Comparison of ENCODE assay signal across 8 cellular contexts in genomic region chr16:81403601-81404391, GRCh38. TPM values are rescaled to one million over a fixed set of nuclear protein-coding genes. Genes with fewer than 3 reads are reported as not detected.
DNase-seq lines count a peak whose midpoint lies in the region; ATAC-seq and TF ChIP-seq lines count a peak whose summit lies in the region.

No MANE protein-coding gene starts in this region.

- no peak for TF ChIP-seq POLR2A in breast epithelium (IDR thresholded peaks at IDR 0.05)

- ATAC-seq in HG02970 (IDR thresholded peaks at IDR 0.05; ENCODE audit: low FRiP score, unreplicated experiment) = peak; percentile 71
- no peak for ATAC-seq in GM18517 (IDR thresholded peaks at IDR 0.05; ENCODE audit: unreplicated experiment)

- H3K27me3 ChIP-seq in WERI-Rb-1 (ENCODE audit: insufficient read depth, low read depth, severe bottlenecking) (no peaks in the 10 kb centered on the region), breast epithelium (no peaks in the 10 kb centered on the region)

- TF ChIP-seq CTCF in GM12875 (IDR thresholded peaks at IDR 0.05; ENCODE audit: borderline replicate concordance, insufficient read depth, low read depth, low read length) (peak; percentile 91), WERI-Rb-1 (IDR thresholded peaks at IDR 0.05; ENCODE audit: low read depth, low read length) (peak; percentile 71), breast epithelium (IDR thresholded peaks at IDR 0.05) (peak; percentile 91 to 97 (median 96))

- peaks cover 0 to 3% of the 10 kb centered on the region in 2 donors for H3K4me1 ChIP-seq in breast epithelium

- H3K4me3 ChIP-seq in GM12875 (ENCODE audit: low read depth, low read length) = peak overlapping the region; percentile 12
- H3K4me3 ChIP-seq in WERI-Rb-1 (ENCODE audit: low read depth, low read length) = peak overlapping the region; percentile 35
- H3K4me3 ChIP-seq in breast epithelium = peak overlapping the region in 2 of 3 donors; percentile 22 to 59

- DNase-seq in NCI-H2171 (lab: John Stamatoyannopoulos, UW) (peak; percentile 53), WERI-Rb-1 (peak; percentile 72), breast epithelium (ENCODE audit: low spot score in 2 of 2) (peak; percentile 72 to 83), inferior parietal cortex (ENCODE audit: extremely low spot score) (peak; percentile 84)
- DNase-seq in stimulated activated CD4-positive, alpha-beta T cell treated with anti-CD3 and anti-CD28 coated beads, Interleukin-12 subunit alpha, Interleukin-12 subunit beta, amount 100 ng/mL, for 24 hours (ENCODE audit: low read depth in 2 of 2) = peak; percentile 62 to 81

- no peaks in the 10 kb centered on the region for H3K9me3 ChIP-seq in WERI-Rb-1 (ENCODE audit: severe bottlenecking)
- peaks cover 0 to 10% of the 10 kb centered on the region in 2 donors for H3K9me3 ChIP-seq in breast epithelium

- no peak overlapping the region for H3K27ac ChIP-seq in WERI-Rb-1
- H3K27ac ChIP-seq in breast epithelium = no peak overlapping the region

- intact Hi-C loops in breast epithelium (cut with DNase I; ENCODE audit: low total_unique reads) = loop anchor here (10.0 kb wide), 1 partner anchor 301 kb away; no protein-coding TSS in a partner anchor

- no peaks in the 10 kb centered on the region for H3K36me3 ChIP-seq in WERI-Rb-1
- H3K36me3 ChIP-seq in breast epithelium = no peaks in the 10 kb centered on the region

RNA-seq across cellular contexts. Expression of gene CMIP, which starts 40.8 kb away (rescaled TPM):
- 10 to 100 TPM; 14.9 to 23.9 (median 17.6) TPM for total RNA-seq in breast epithelium
